18 cellular contexts compared by ENCODE assay signal in genomic region chr10:75009426-75009825, GRCh38.
DNase-seq lines count a peak whose midpoint lies in the region; ATAC-seq, FAIRE-seq and TF ChIP-seq lines count a peak whose summit lies in the region.
"Had no signal": no experiment of that assay in that cellular context is flagged by ENCODE, and none has a peak within 500 bp of the region (broad histone marks: within the 10 kb centered on the region; RNA-seq: fewer than 3 reads in every experiment).

No MANE protein-coding gene starts in this region.

- H3K4me3 Mint-ChIP-seq in T-helper 17 cell, result no peak overlapping the region

- peak overlapping the region; percentile 51 for H3K27ac ChIP-seq in upper lobe of right lung
- H3K27ac ChIP-seq: BLaER1, KMS-11 had no signal

- no peaks in the 10 kb centered on the region for H3K36me3 ChIP-seq in upper lobe of right lung

- peak overlapping the region; percentile 94 for H3K27ac Mint-ChIP-seq in T-helper 17 cell

- no peaks in the 10 kb centered on the region for H3K27me3 Mint-ChIP-seq in T-helper 17 cell

- no peaks in the 10 kb centered on the region for H3K27me3 ChIP-seq in upper lobe of right lung
- H3K27me3 ChIP-seq: BLaER1 had no signal

- H3K4me1 ChIP-seq in upper lobe of right lung, result peaks cover 15% of the 10 kb centered on the region

- peak; percentile 23 for FAIRE-seq in GM12891 (lab: Jason Lieb, UNC)
- FAIRE-seq: HTR-8/SVneo had no signal

- H3K9me3 ChIP-seq in T-helper 17 cell (ENCODE audit: control insufficient read depth, low read length, poor library complexity, severe bottlenecking) (no peaks in the 10 kb centered on the region), upper lobe of right lung (no peaks in the 10 kb centered on the region)
- H3K9me3 ChIP-seq: BLaER1 had no signal

- H3K36me3 Mint-ChIP-seq in T-helper 17 cell (ENCODE audit: low read depth), result peaks cover 3% of the 10 kb centered on the region

- DNase-seq in GM12891 (ENCODE audit: insufficient read length, low spot score), result no peak
- no peak for DNase-seq in T-helper 17 cell
- peak; percentile 59 for DNase-seq in iris pigment epithelial cell (ENCODE audit: low read depth)
- DNase-seq in upper lobe of right lung, result no peak
- DNase-seq in NOMO-1 treated with dmso at 0.1 percent for 144 hours (lab: John Stamatoyannopoulos, UW; ENCODE audit: unreplicated experiment), result no peak
- DNase-seq in kidney glomerular epithelial cell (lab: John Stamatoyannopoulos, UW), result no peak
- DNase-seq in hypothalamus (lab: John Stamatoyannopoulos, UW), result no peak
- DNase-seq: GDM1, H7, NCI-H1417, NCI-H1694 treated with DMSO at 0.1 percent for 48 hours, NCI-H2081 treated with DMSO at 0.1 percent for 48 hours, NCI-H2171 treated with DMSO at 0.1 percent for 48 hours, NCI-H524 treated with DMSO at 0.1 percent for 48 hours had no signal

- ATAC-seq in T-helper 17 cell (no peak), upper lobe of right lung (no peak)
- ATAC-seq: Right ventricle myocardium inferior had no signal

- no peak for TF ChIP-seq CTCF in upper lobe of right lung (IDR thresholded peaks at IDR 0.05)

- no peak for TF ChIP-seq POLR2A in GM12891 (IDR thresholded peaks at IDR 0.05; ENCODE audit: low read depth, low read length)

- intact Hi-C loops in upper lobe of right lung (cut with DNase I), result no loop called here

- H3K4me1 Mint-ChIP-seq in T-helper 17 cell, result peaks cover 33% of the 10 kb centered on the region

- H3K4me3 ChIP-seq in upper lobe of right lung, result no peak overlapping the region
- H3K4me3 ChIP-seq: BLaER1 had no signal

TF ChIP-seq in GM12891, 5 proteins besides CTCF, POLR2A, EP300 and RAD21:
- TF ChIP-seq POU2F2 (IDR thresholded peaks at IDR 0.05; ENCODE audit: low read depth, low read length) (no peak), TAF1 (IDR thresholded peaks at IDR 0.05; ENCODE audit: low read depth, low read length) (no peak), POLR2AphosphoS5 (IDR thresholded peaks at IDR 0.05; ENCODE audit: low read depth, low read length) (no peak), SPI1 (IDR thresholded peaks at IDR 0.05; ENCODE audit: low read depth, low read length) (no peak), PAX5 (IDR thresholded peaks at IDR 0.05; ENCODE audit: insufficient read depth, low read length, severe bottlenecking) (no peak)
